ENCODE assay signal across 8 cellular contexts in the genomic region with DNA sequence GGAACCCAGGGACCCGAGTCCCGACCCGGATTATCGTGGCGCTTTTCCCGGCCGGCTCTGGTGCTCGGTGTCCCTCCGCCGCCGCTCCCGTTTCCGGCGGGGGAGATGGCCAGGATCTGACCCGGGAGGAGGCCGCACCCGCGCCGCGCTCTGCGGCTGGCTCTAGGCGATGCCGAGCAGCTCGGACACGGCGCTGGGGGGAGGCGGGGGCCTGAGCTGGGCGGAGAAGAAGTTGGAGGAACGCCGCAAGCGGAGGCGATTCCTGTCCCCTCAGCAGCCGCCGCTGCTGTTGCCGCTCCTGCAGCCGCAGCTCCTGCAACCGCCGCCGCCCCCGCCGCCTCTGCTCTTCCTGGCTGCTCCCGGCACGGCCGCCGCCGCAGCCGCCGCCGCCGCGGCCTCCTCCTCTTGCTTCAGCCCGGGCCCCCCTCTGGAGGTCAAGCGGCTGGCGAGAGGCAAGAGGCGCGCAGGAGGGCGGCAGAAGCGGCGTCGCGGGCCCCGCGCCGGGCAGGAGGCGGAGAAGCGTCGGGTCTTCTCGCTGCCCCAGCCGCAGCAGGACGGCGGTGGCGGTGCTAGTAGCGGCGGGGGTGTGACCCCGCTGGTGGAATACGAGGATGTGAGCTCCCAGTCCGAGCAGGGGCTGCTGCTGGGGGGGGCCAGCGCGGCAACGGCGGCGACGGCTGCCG. TPM values are rescaled to one million over a fixed set of nuclear protein-coding genes. Genes with fewer than 3 reads are reported as not detected.
DNase-seq lines count a peak whose midpoint lies in the region; ATAC-seq and TF ChIP-seq lines count a peak whose summit lies in the region.

No MANE protein-coding gene starts in this region.

- H3K36me3 ChIP-seq in esophagus muscularis mucosa = no peaks in the 10 kb centered on the region

- peaks cover 7 to 10% of the 10 kb centered on the region in 2 donors for H3K36me3 Mint-ChIP-seq in naive B cell

- TF ChIP-seq CTCF in esophagus muscularis mucosa (IDR thresholded peaks at IDR 0.05) = no peak

- peak overlapping the region; percentile 74 to 96 (median 92) for H3K4me3 ChIP-seq in esophagus muscularis mucosa

- peak overlapping the region; percentile 92 to 100 (median 98) for H3K4me3 Mint-ChIP-seq in naive B cell

- peaks cover 34 to 50% (median 41%) of the 10 kb centered on the region in 3 donors for H3K4me1 Mint-ChIP-seq in naive B cell

- H3K27me3 ChIP-seq in esophagus muscularis mucosa = no peaks in the 10 kb centered on the region

- intact Hi-C loops in esophagus muscularis mucosa (cut with DNase I) = loop anchor here (2.0 to 5.0 kb wide), 3 partner anchors 102 to 328 kb away; partner anchors contain the start of genes MPLKIP, RALA and SUGCT

- no peaks in the 10 kb centered on the region for H3K9me3 Mint-ChIP-seq in naive B cell

- H3K27ac ChIP-seq in esophagus muscularis mucosa (replicated peaks in 1 of 4) = peak overlapping the region; percentile 97 to 99 (median 98)

- peak; percentile 14 for DNase-seq in NCI-H510A (lab: John Stamatoyannopoulos, UW)
- no peak for DNase-seq in NCI-H510A treated with DMSO at 0.1 percent for 48 hours (lab: John Stamatoyannopoulos, UW)
- DNase-seq in NCI-H69 (lab: John Stamatoyannopoulos, UW) = peak; percentile 79
- peak; percentile 57 to 66 for DNase-seq in activated T-cell treated with anti-CD3 and anti-CD28 coated beads, Interleukin-2, amount 50 U/mL, for 48 hours
- DNase-seq in esophagus muscularis mucosa (ENCODE audit: extremely low spot score) = no peak
- DNase-seq in naive B cell = peak; percentile 44
- peak; percentile 36 for DNase-seq in stimulated activated naive CD4-positive, alpha-beta T cell treated with Interleukin-2 at 50 U/mL for 16 hours (lab: John Stamatoyannopoulos, UW)

- peak overlapping the region; percentile 98 to 100 (median 100) for H3K27ac Mint-ChIP-seq in naive B cell

- WGBS in esophagus muscularis mucosa = no CpG with 5 or more reads among the region's 84 CpGs

- ATAC-seq in naive B cell (ENCODE audit: low read depth in 2 of 2) = no peak
- ATAC-seq in GM21447 (IDR thresholded peaks at IDR 0.05; ENCODE audit: unreplicated experiment) = no peak

- H3K4me1 ChIP-seq in esophagus muscularis mucosa = peaks cover 25 to 46% (median 38%) of the 10 kb centered on the region in 4 donors

- no peaks in the 10 kb centered on the region for H3K9me3 ChIP-seq in esophagus muscularis mucosa

- H3K27me3 Mint-ChIP-seq in naive B cell = no peaks in the 10 kb centered on the region

- no peak for TF ChIP-seq EP300 in esophagus muscularis mucosa (IDR thresholded peaks at IDR 0.05)

- no peak for TF ChIP-seq POLR2A in esophagus muscularis mucosa (IDR thresholded peaks at IDR 0.05; ENCODE audit: low read depth)

RNA-seq across cellular contexts. Expression of gene CDK13, which starts 0.6 kb away (rescaled TPM):
- 10 to 100 TPM; 50.9 to 73.5 (median 63.5) TPM for total RNA-seq in esophagus muscularis mucosa
- 100 to 1,000 TPM in 1 of 6 donors, 10 to 100 TPM in 5; 21.1 to 148 (median 56.2) TPM for polyA plus RNA-seq in naive B cell (ENCODE audit: low read depth in 6 of 6)

Comparison
In these comparisons a context has a peak if more than half of its experiments do, and no peak if none do; other contexts are left out.
1. DNase-seq: peak in NCI-H510A (single experiment), NCI-H69 (single experiment), activated T-cell treated with anti-CD3 and anti-CD28 coated beads, Interleukin-2, amount 50 U/mL, for 48 hours (2 of 2), naive B cell (single experiment) and stimulated activated naive CD4-positive, alpha-beta T cell treated with Interleukin-2 at 50 U/mL for 16 hours (single experiment); none in NCI-H510A treated with DMSO at 0.1 percent for 48 hours (single experiment) and esophagus muscularis mucosa (single experiment).